In genomic region chr16:84194470-84195200, GRCh38 we compare ENCODE assay signal across 12 cellular contexts. TPM values are rescaled to one million over a fixed set of nuclear protein-coding genes. Genes with fewer than 3 reads are reported as not detected.
DNase-seq lines count a peak whose midpoint lies in the region; ATAC-seq and TF ChIP-seq lines count a peak whose summit lies in the region.
"Had no signal": no experiment of that assay in that cellular context is flagged by ENCODE, and none has a peak within 500 bp of the region (broad histone marks: within the 10 kb centered on the region; RNA-seq: fewer than 3 reads in every experiment).

No MANE protein-coding gene starts in this region.

- no peaks in the 10 kb centered on the region for H3K9me3 ChIP-seq in CD8-positive, alpha-beta memory T cell (ENCODE audit: low read length)
- H3K9me3 ChIP-seq in stomach = no peaks in the 10 kb centered on the region
- H3K9me3 ChIP-seq: prostate gland had no signal

- POLR2A ChIA-PET in CD8-positive, alpha-beta memory T cell (lab: Charles Lee) = no interaction called here

- H3K4me3 ChIP-seq in CD8-positive, alpha-beta memory T cell (ENCODE audit: low read length) = no peak overlapping the region
- H3K4me3 ChIP-seq in stomach = no peak overlapping the region
- H3K4me3 ChIP-seq: prostate gland had no signal

- no peaks in the 10 kb centered on the region for H3K9me3 Mint-ChIP-seq in CD8-positive, alpha-beta memory T cell
- H3K9me3 Mint-ChIP-seq in endothelial cell (ENCODE audit: unreplicated experiment) = no peaks in the 10 kb centered on the region

- H3K27ac ChIP-seq in CD8-positive, alpha-beta memory T cell (ENCODE audit: low read depth, low read length) = no peak overlapping the region
- H3K27ac ChIP-seq in stomach = no peak overlapping the region
- H3K27ac ChIP-seq: prostate gland had no signal

- H3K4me3 Mint-ChIP-seq in CD8-positive, alpha-beta memory T cell = peak overlapping the region in 5 of 7 donors; percentile 50 to 60 (median 52)
- H3K4me3 Mint-ChIP-seq in endothelial cell (ENCODE audit: unreplicated experiment) = no peak overlapping the region

- TF ChIP-seq EP300 in stomach (IDR thresholded peaks at IDR 0.05) = no peak

- H3K4me1 ChIP-seq in CD8-positive, alpha-beta memory T cell (ENCODE audit: insufficient read depth, low read length) = peaks cover 13% of the 10 kb centered on the region
- no peaks in the 10 kb centered on the region for H3K4me1 ChIP-seq in stomach
- H3K4me1 ChIP-seq: prostate gland had no signal

- peak overlapping the region in 4 of 8 donors; percentile 43 to 72 (median 62) for H3K27ac Mint-ChIP-seq in CD8-positive, alpha-beta memory T cell
- H3K27ac Mint-ChIP-seq in endothelial cell (ENCODE audit: unreplicated experiment) = peak overlapping the region; percentile 18

- TF ChIP-seq POLR2A in stomach (IDR thresholded peaks at IDR 0.05) (no peak), erythroblast (IDR thresholded peaks at IDR 0.05; ENCODE audit: low read length) (no peak)

- H3K27me3 ChIP-seq in CD8-positive, alpha-beta memory T cell (ENCODE audit: insufficient read depth, low read length, poor library complexity, severe bottlenecking) = no peaks in the 10 kb centered on the region
- H3K27me3 ChIP-seq in stomach = peaks cover 0 to 30% (median 10%) of the 10 kb centered on the region in 3 donors

- H3K36me3 ChIP-seq in CD8-positive, alpha-beta memory T cell (ENCODE audit: insufficient read depth, low read length) = no peaks in the 10 kb centered on the region
- no peaks in the 10 kb centered on the region for H3K36me3 ChIP-seq in stomach
- H3K36me3 ChIP-seq: prostate gland had no signal

- peaks cover 0 to 4% of the 10 kb centered on the region in 2 donors for H3K27me3 Mint-ChIP-seq in CD8-positive, alpha-beta memory T cell
- H3K27me3 Mint-ChIP-seq in endothelial cell (ENCODE audit: unreplicated experiment) = peaks cover 4% of the 10 kb centered on the region

- no peak for TF ChIP-seq CTCF in endothelial cell (IDR thresholded peaks at IDR 0.05; ENCODE audit: unreplicated experiment)
- no peak for TF ChIP-seq CTCF in stomach (IDR thresholded peaks at IDR 0.05)

- 54 to 72% (median 69%) methylated on average over 24 to 34 of the region's 34 CpGs for WGBS in stomach, 5 donors

- H3K4me1 Mint-ChIP-seq in CD8-positive, alpha-beta memory T cell = peaks cover 13 to 20% (median 16%) of the 10 kb centered on the region in 3 donors
- peaks cover 17% of the 10 kb centered on the region for H3K4me1 Mint-ChIP-seq in endothelial cell (ENCODE audit: unreplicated experiment)

- CTCF ChIA-PET in CD8-positive, alpha-beta memory T cell (lab: Charles Lee) = interaction anchor here (2.1 kb wide), 1 partner anchor 7 kb away, joined by 9 read pairs; the partner anchor contains the start of gene TAF1C

- no peaks in the 10 kb centered on the region for H3K36me3 Mint-ChIP-seq in CD8-positive, alpha-beta memory T cell
- no peaks in the 10 kb centered on the region for H3K36me3 Mint-ChIP-seq in endothelial cell (ENCODE audit: low read depth, unreplicated experiment)

- DNase-seq in CD8-positive, alpha-beta memory T cell = peak in 3 of 5 donors; percentile 27 to 66 (median 50)
- DNase-seq in T follicular helper cell (ENCODE audit: low read depth) = peak; percentile 6
- no peak for DNase-seq in endothelial cell (ENCODE audit: low spot score)
- DNase-seq in stomach = no peak
- no peak for DNase-seq in erythroblast (lab: John Stamatoyannopoulos, UW)
- no peak for DNase-seq in islet precursor cell
- DNase-seq: NCI-H1048 had no signal

- intact Hi-C loops in stomach (cut with DNase I; ENCODE audit: low total_unique reads) = loop anchor here (10.0 kb wide), 1 partner anchor 220 kb away; no protein-coding TSS in a partner anchor

- ATAC-seq in GM21825 (IDR thresholded peaks at IDR 0.05; ENCODE audit: unreplicated experiment) (peak; percentile 55), HG02884 (IDR thresholded peaks at IDR 0.05; ENCODE audit: unreplicated experiment) (no peak)

RNA-seq across cellular contexts. Expression of gene ADAD2, which starts 3.7 kb away (rescaled TPM):
- total RNA-seq in CD8-positive, alpha-beta memory T cell = under 1 TPM in 1 of 2 experiments, not detected in 1; 0.40 TPM
- not detected for polyA plus RNA-seq in CD8-positive, alpha-beta memory T cell
- 0.87 TPM for total RNA-seq in endothelial cell (ENCODE audit: unreplicated experiment)
- under 1 TPM in 1 of 5 donors, not detected in 4; 0.18 TPM for total RNA-seq in stomach
- 1 to 10 TPM in 2 of 3 donors, under 1 TPM in 1; 0.76 to 4.3 (median 4.2) TPM for polyA plus RNA-seq in stomach
- total RNA-seq: bronchial epithelial cell, Daoy had no signal

RNA-seq across cellular contexts. Expression of gene TAF1C, which starts 7.8 kb away (rescaled TPM):
- total RNA-seq in CD8-positive, alpha-beta memory T cell = 10 to 100 TPM; 49.9 to 51.2 TPM
- 6.4 TPM for polyA plus RNA-seq in CD8-positive, alpha-beta memory T cell
- total RNA-seq in endothelial cell (ENCODE audit: unreplicated experiment) (73.6 TPM), stomach (100 to 1,000 TPM in 2 of 5 donors, 10 to 100 TPM in 3; 18.9 to 377 (median 40.3) TPM)
- 10 to 100 TPM; 15.3 to 42.0 (median 22.7) TPM for polyA plus RNA-seq in stomach

RNA-seq across cellular contexts. Expression of gene KCNG4, which starts 45.2 kb away (rescaled TPM):
- total RNA-seq in CD8-positive, alpha-beta memory T cell = not detected
- not detected for polyA plus RNA-seq in CD8-positive, alpha-beta memory T cell
- not detected for total RNA-seq in endothelial cell (ENCODE audit: unreplicated experiment)
- not detected for total RNA-seq in stomach
- polyA plus RNA-seq in stomach = not detected
- total RNA-seq: bronchial epithelial cell, Daoy, prostate gland had no signal

RNA-seq across cellular contexts. Expression of gene DNAAF1, which starts 49.5 kb away (rescaled TPM):
- total RNA-seq in CD8-positive, alpha-beta memory T cell = under 1 TPM in 1 of 2 experiments, not detected in 1; 0.31 TPM
- polyA plus RNA-seq in CD8-positive, alpha-beta memory T cell = 1.5 TPM
- total RNA-seq in endothelial cell (ENCODE audit: unreplicated experiment) (0.18 TPM), stomach (10 to 100 TPM in 1 of 5 donors, 1 to 10 TPM in 1, under 1 TPM in 1, not detected in 2; 0.37 to 11.4 (median 6.2) TPM)
- 1 to 10 TPM in 2 of 3 donors, not detected in 1; 1.2 to 1.4 TPM for polyA plus RNA-seq in stomach
- total RNA-seq: bronchial epithelial cell, Daoy had no signal

RNA-seq across cellular contexts. Expression of gene HSDL1, which starts 49.7 kb away (rescaled TPM):
- 10 to 100 TPM; 13.5 to 15.2 TPM for total RNA-seq in CD8-positive, alpha-beta memory T cell
- 7.0 TPM for polyA plus RNA-seq in CD8-positive, alpha-beta memory T cell
- total RNA-seq in endothelial cell (ENCODE audit: unreplicated experiment) (50.2 TPM), stomach (100 to 1,000 TPM in 1 of 5 donors, 10 to 100 TPM in 3, 1 to 10 TPM in 1; 7.2 to 374 (median 16.5) TPM)
- 1 to 10 TPM; 7.5 to 7.9 (median 7.8) TPM for polyA plus RNA-seq in stomach

Comparison
In these comparisons a context has a peak if more than half of its experiments do, and no peak if none do; other contexts are left out.
1. DNase-seq: peak in CD8-positive, alpha-beta memory T cell (3 of 5) and T follicular helper cell (single experiment); none in endothelial cell (single experiment), stomach (single experiment), erythroblast (0 of 2) and islet precursor cell (single experiment).